Comparison of ENCODE assay signal across 1 cellular context in the genomic region with DNA sequence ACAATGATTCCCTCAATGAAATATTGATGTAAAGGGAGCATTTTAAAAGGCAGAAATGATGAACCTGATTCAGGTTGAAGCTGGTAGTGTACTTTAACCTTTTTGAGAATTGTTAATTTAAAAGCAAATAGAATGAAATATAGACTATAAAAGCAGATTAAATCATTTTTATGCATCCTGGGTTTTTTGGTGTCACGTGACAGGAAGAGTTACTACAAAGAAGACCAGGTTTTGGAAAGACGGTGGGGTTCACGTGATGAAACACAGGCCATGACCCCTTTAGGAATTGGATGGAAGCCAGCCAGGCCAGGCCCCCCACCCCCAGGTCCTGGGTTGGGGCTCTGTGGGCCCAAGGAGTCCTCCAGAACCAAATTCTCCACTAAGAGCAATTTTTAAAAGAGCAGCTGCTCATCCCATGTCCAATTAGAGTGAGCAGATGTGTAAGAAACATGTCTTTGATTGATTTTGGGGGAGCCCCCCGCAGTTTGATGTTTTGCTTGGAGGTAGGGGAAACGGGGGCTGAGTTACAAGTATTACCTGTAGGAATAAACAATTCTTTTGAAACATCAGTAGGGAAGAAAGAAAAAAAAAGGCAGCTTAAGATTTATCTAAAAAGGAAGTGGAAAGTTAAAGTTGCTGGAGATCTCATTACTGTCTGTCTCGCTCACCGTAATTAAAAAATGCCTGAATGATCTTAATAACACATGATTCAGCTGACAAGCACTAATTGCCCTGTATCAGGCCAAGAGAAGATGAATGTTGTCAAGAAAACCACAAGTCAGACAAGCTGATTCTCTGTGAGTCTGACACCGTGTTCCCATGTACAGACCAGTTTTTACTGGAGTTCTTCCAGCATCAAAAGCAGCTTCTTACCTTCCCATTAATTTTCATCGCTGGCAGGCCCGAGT.
TF ChIP-seq lines count a peak whose summit lies in the region.

No MANE protein-coding gene starts in this region.

TF ChIP-seq in HEK293, 187 proteins besides CTCF, POLR2A, EP300 and RAD21 (continued from another document and continues in another):
- TF ChIP-seq, protein P1, sequence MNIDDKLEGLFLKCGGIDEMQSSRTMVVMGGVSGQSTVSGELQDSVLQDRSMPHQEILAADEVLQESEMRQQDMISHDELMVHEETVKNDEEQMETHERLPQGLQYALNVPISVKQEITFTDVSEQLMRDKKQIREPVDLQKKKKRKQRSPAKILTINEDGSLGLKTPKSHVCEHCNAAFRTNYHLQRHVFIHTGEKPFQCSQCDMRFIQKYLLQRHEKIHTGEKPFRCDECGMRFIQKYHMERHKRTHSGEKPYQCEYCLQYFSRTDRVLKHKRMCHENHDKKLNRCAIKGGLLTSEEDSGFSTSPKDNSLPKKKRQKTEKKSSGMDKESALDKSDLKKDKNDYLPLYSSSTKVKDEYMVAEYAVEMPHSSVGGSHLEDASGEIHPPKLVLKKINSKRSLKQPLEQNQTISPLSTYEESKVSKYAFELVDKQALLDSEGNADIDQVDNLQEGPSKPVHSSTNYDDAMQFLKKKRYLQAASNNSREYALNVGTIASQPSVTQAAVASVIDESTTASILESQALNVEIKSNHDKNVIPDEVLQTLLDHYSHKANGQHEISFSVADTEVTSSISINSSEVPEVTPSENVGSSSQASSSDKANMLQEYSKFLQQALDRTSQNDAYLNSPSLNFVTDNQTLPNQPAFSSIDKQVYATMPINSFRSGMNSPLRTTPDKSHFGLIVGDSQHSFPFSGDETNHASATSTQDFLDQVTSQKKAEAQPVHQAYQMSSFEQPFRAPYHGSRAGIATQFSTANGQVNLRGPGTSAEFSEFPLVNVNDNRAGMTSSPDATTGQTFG (tag by site-specific recombination; IDR thresholded peaks at IDR 0.05; ENCODE audit: borderline replicate concordance), result no peak
- TF ChIP-seq, protein P2, sequence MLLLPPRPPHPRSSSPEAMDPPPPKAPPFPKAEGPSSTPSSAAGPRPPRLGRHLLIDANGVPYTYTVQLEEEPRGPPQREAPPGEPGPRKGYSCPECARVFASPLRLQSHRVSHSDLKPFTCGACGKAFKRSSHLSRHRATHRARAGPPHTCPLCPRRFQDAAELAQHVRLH (tag by site-specific recombination; IDR thresholded peaks at IDR 0.05), result no peak; the same call in 1 of the 2 replicates
- TF ChIP-seq, protein P3, sequence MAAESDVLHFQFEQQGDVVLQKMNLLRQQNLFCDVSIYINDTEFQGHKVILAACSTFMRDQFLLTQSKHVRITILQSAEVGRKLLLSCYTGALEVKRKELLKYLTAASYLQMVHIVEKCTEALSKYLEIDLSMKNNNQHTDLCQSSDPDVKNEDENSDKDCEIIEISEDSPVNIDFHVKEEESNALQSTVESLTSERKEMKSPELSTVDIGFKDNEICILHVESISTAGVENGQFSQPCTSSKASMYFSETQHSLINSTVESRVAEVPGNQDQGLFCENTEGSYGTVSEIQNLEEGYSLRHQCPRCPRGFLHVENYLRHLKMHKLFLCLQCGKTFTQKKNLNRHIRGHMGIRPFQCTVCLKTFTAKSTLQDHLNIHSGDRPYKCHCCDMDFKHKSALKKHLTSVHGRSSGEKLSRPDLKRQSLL (tag by site-specific recombination; IDR thresholded peaks at IDR 0.05), result no peak
- TF ChIP-seq MEIS1 (CRISPR knock-in tag; IDR thresholded peaks at IDR 0.05; ENCODE audit: borderline replicate concordance), result no peak
- no peak for TF ChIP-seq ZNF530 (tag by site-specific recombination; IDR thresholded peaks at IDR 0.05; ENCODE audit: low read depth)
- no peak for TF ChIP-seq ZSCAN16 (tag by site-specific recombination; IDR thresholded peaks at IDR 0.05)
- TF ChIP-seq ZNF585B (tag by site-specific recombination; IDR thresholded peaks at IDR 0.05), result no peak
- TF ChIP-seq GLI2 (tag by site-specific recombination; IDR thresholded peaks at IDR 0.05; ENCODE audit: borderline replicate concordance, low read depth), result no peak
- no peak for TF ChIP-seq ZNF354C (tag by site-specific recombination; IDR thresholded peaks at IDR 0.05; ENCODE audit: borderline replicate concordance, low read depth)
- TF ChIP-seq ZNF449 (tag by site-specific recombination; IDR thresholded peaks at IDR 0.05), result 0 out of 2 replicates have a peak, but pooled peaks have one; percentile 18
- TF ChIP-seq, protein P4, sequence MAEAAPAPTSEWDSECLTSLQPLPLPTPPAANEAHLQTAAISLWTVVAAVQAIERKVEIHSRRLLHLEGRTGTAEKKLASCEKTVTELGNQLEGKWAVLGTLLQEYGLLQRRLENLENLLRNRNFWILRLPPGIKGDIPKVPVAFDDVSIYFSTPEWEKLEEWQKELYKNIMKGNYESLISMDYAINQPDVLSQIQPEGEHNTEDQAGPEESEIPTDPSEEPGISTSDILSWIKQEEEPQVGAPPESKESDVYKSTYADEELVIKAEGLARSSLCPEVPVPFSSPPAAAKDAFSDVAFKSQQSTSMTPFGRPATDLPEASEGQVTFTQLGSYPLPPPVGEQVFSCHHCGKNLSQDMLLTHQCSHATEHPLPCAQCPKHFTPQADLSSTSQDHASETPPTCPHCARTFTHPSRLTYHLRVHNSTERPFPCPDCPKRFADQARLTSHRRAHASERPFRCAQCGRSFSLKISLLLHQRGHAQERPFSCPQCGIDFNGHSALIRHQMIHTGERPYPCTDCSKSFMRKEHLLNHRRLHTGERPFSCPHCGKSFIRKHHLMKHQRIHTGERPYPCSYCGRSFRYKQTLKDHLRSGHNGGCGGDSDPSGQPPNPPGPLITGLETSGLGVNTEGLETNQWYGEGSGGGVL (tag by site-specific recombination; IDR thresholded peaks at IDR 0.05), result no peak
- peak; percentile 95; the same call in 1 of the 2 replicates for TF ChIP-seq ZNF391 (tag by site-specific recombination; IDR thresholded peaks at IDR 0.05; ENCODE audit: borderline replicate concordance, low read depth)
- TF ChIP-seq ZNF600 (tag by site-specific recombination; IDR thresholded peaks at IDR 0.05), result peak; percentile 91
- peak; percentile 79 for TF ChIP-seq ZNF394 (tag by site-specific recombination; IDR thresholded peaks at IDR 0.05; ENCODE audit: borderline replicate concordance)
- TF ChIP-seq ZFP37 (tag by site-specific recombination; IDR thresholded peaks at IDR 0.05), result no peak
- TF ChIP-seq ZNF629 (tag by site-specific recombination; IDR thresholded peaks at IDR 0.05), result peak; percentile 91
- TF ChIP-seq ZNF169 (tag by site-specific recombination; IDR thresholded peaks at IDR 0.05), result no peak
- TF ChIP-seq ZNF658 (tag by site-specific recombination; IDR thresholded peaks at IDR 0.05), result no peak
- TF ChIP-seq ZNF114 (tag by site-specific recombination; IDR thresholded peaks at IDR 0.05), result no peak
- TF ChIP-seq ZNF311 (tag by site-specific recombination; IDR thresholded peaks at IDR 0.05; ENCODE audit: borderline replicate concordance), result no peak
- TF ChIP-seq ZNF2 (tag by site-specific recombination; IDR thresholded peaks at IDR 0.05), result no peak
- TF ChIP-seq, protein P5, sequence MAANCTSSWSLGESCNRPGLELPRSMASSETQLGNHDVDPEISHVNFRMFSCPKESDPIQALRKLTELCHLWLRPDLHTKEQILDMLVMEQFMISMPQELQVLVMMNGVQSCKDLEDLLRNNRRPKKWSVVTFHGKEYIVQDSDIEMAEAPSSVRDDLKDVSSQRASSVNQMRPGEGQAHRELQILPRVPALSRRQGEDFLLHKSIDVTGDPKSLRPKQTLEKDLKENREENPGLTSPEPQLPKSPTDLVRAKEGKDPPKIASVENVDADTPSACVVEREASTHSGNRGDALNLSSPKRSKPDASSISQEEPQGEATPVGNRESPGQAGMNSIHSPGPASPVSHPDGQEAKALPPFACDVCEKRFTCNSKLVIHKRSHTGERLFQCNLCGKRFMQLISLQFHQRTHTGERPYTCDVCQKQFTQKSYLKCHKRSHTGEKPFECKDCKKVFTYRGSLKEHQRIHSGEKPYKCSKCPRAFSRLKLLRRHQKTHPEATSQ (tag by site-specific recombination; IDR thresholded peaks at IDR 0.05), result no peak
- no peak for TF ChIP-seq ZNF701 (tag by site-specific recombination; IDR thresholded peaks at IDR 0.05)
- TF ChIP-seq BCL11B (tag by site-specific recombination; IDR thresholded peaks at IDR 0.05; ENCODE audit: low read depth), result no peak
- TF ChIP-seq MYNN (tag by site-specific recombination; IDR thresholded peaks at IDR 0.05; ENCODE audit: borderline replicate concordance), result no peak
- no peak for TF ChIP-seq ZNF140 (tag by site-specific recombination; IDR thresholded peaks at IDR 0.05)
- no peak for TF ChIP-seq ZNF560 (tag by site-specific recombination; IDR thresholded peaks at IDR 0.05; ENCODE audit: borderline replicate concordance)
- no peak for TF ChIP-seq ZNF488 (tag by site-specific recombination; IDR thresholded peaks at IDR 0.05)
- TF ChIP-seq ZNF112 (tag by site-specific recombination; IDR thresholded peaks at IDR 0.05), result no peak
- peak; percentile 50; the same call in 1 of the 2 replicates for TF ChIP-seq PATZ1 (tag by site-specific recombination; IDR thresholded peaks at IDR 0.05)
- TF ChIP-seq ZNF133 (tag by site-specific recombination; IDR thresholded peaks at IDR 0.05), result no peak
- TF ChIP-seq KLF10 (tag by site-specific recombination; IDR thresholded peaks at IDR 0.05), result no peak
- TF ChIP-seq ZNF223 (tag by site-specific recombination; IDR thresholded peaks at IDR 0.05), result no peak
- TF ChIP-seq ZNF350 (tag by site-specific recombination; IDR thresholded peaks at IDR 0.05), result no peak
- TF ChIP-seq, protein P6, sequence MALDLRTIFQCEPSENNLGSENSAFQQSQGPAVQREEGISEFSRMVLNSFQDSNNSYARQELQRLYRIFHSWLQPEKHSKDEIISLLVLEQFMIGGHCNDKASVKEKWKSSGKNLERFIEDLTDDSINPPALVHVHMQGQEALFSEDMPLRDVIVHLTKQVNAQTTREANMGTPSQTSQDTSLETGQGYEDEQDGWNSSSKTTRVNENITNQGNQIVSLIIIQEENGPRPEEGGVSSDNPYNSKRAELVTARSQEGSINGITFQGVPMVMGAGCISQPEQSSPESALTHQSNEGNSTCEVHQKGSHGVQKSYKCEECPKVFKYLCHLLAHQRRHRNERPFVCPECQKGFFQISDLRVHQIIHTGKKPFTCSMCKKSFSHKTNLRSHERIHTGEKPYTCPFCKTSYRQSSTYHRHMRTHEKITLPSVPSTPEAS (tag by site-specific recombination; IDR thresholded peaks at IDR 0.05), result no peak
- TF ChIP-seq ZNF324 (tag by site-specific recombination; IDR thresholded peaks at IDR 0.05), result no peak
- peak; percentile 67; the same call in 1 of the 2 replicates for TF ChIP-seq SCRT2 (tag by site-specific recombination; IDR thresholded peaks at IDR 0.05)
- TF ChIP-seq ZNF830 (tag by site-specific recombination; IDR thresholded peaks at IDR 0.05; ENCODE audit: low read depth), result no peak
- TF ChIP-seq ZFHX2 (tag by site-specific recombination; conservative IDR thresholded peaks at IDR 0.05), result no peak
- TF ChIP-seq BCL11A (tag by site-specific recombination; IDR thresholded peaks at IDR 0.05; ENCODE audit: low read depth), result peak; percentile 83; the same call in 1 of the 2 replicates
- peak; percentile 79 for TF ChIP-seq KLF8 (tag by site-specific recombination; IDR thresholded peaks at IDR 0.05)
- TF ChIP-seq OSR2 (tag by site-specific recombination; IDR thresholded peaks at IDR 0.05), result peak; percentile 84
- peak; percentile 95 for TF ChIP-seq TSHZ1 (tag by site-specific recombination; IDR thresholded peaks at IDR 0.05; ENCODE audit: borderline replicate concordance)
- TF ChIP-seq ZIC2 (tag by site-specific recombination; IDR thresholded peaks at IDR 0.05), result no peak
